In genomic region chr19:55115446-55116065, GRCh38 we compare ENCODE assay signal across 8 cellular contexts. TPM values are rescaled to one million over a fixed set of nuclear protein-coding genes. Genes with fewer than 3 reads are reported as not detected.
A peak's percentile ranks its signal among the peaks of the same experiment; 100 is the strongest.
DNase-seq lines count a peak whose midpoint lies in the region; ATAC-seq and TF ChIP-seq lines count a peak whose summit lies in the region.

No MANE protein-coding gene starts in this region.

- H3K4me3 ChIP-seq in GM12875 (ENCODE audit: low read depth, low read length): peak overlapping the region; percentile 76
- peak overlapping the region; percentile 60 to 93 (median 80) for H3K4me3 ChIP-seq in fibroblast of lung (replicated peaks in 1 of 4; ENCODE audit: control extremely low read depth in 1 of 4, insufficient read depth in 1 of 4, low read depth in 3 of 4, low read length in 4 of 4)
- peak overlapping the region; percentile 92 for H3K4me3 ChIP-seq in skeletal muscle cell (ENCODE audit: low read depth, low read length)

- peaks cover 3% of the 10 kb centered on the region for H3K36me3 Mint-ChIP-seq in T-cell

- peaks cover 32 to 46% (median 41%) of the 10 kb centered on the region in 3 donors for H3K4me1 Mint-ChIP-seq in T-cell

- H3K27ac ChIP-seq in fibroblast of lung (ENCODE audit: insufficient read depth, low read length): peak overlapping the region; percentile 78

- no peaks in the 10 kb centered on the region for H3K9me3 ChIP-seq in fibroblast of lung (ENCODE audit: control insufficient read depth, insufficient read depth, low read depth, low read length)

- TF ChIP-seq CTCF in GM12875 (IDR thresholded peaks at IDR 0.05; ENCODE audit: borderline replicate concordance, insufficient read depth, low read depth, low read length): no peak
- no peak for TF ChIP-seq CTCF in fibroblast of lung (conservative IDR thresholded peaks at IDR 0.05 in 1 of 2, IDR thresholded peaks at IDR 0.05 in 1 of 2; ENCODE audit: low read depth in 1 of 2, low read length in 2 of 2)

- H3K9me3 Mint-ChIP-seq in T-cell: no peaks in the 10 kb centered on the region

- peaks cover 4% of the 10 kb centered on the region for H3K36me3 ChIP-seq in fibroblast of lung (ENCODE audit: control insufficient read depth, insufficient read depth, low read length)

- peak overlapping the region; percentile 82 to 96 (median 92) for H3K4me3 Mint-ChIP-seq in T-cell

- CTCF ChIA-PET in T-cell (lab: Charles Lee): no interaction called here

- H4K20me1 ChIP-seq in fibroblast of lung (ENCODE audit: control insufficient read depth, extremely low read depth, insufficient read depth, low read length): no peaks in the 10 kb centered on the region

- H3K27me3 ChIP-seq in fibroblast of lung (ENCODE audit: control insufficient read depth, insufficient read depth, low read length): no peaks in the 10 kb centered on the region

- ATAC-seq in T-cell (replicated peaks in 1 of 4): no peak
- ATAC-seq in GM21360 (IDR thresholded peaks at IDR 0.05; ENCODE audit: unreplicated experiment): no peak
- no peak for ATAC-seq in HG03442 (IDR thresholded peaks at IDR 0.05; ENCODE audit: unreplicated experiment)
- no peak for ATAC-seq in HG02678 (IDR thresholded peaks at IDR 0.05; ENCODE audit: unreplicated experiment)

- no peaks in the 10 kb centered on the region for H3K27me3 Mint-ChIP-seq in T-cell

- peaks cover 56% of the 10 kb centered on the region for H3K79me2 ChIP-seq in fibroblast of lung (ENCODE audit: control insufficient read depth, insufficient read depth, low read length)

- H3K4me1 ChIP-seq in fibroblast of lung (ENCODE audit: control insufficient read depth, extremely low read depth, insufficient read depth, low read length): peaks cover 19% of the 10 kb centered on the region

- DNase-seq in T-cell (no peak), fibroblast of lung (ENCODE audit: low read depth in 2 of 2) (peak in 1 of 2 donors; percentile 49), skeletal muscle cell (ENCODE audit: low read depth) (no peak), NCI-H1092 (lab: John Stamatoyannopoulos, UW) (no peak)

- no peak overlapping the region for H2AFZ ChIP-seq in fibroblast of lung (ENCODE audit: low read length)

- peak overlapping the region; percentile 94 for H3K4me2 ChIP-seq in fibroblast of lung (ENCODE audit: extremely low read depth, insufficient read depth, low read length)

- H3K9ac ChIP-seq in fibroblast of lung (ENCODE audit: insufficient read depth, low read length): peak overlapping the region; percentile 91

- peak overlapping the region; percentile 88 to 91 for H3K27ac Mint-ChIP-seq in T-cell

- POLR2A ChIA-PET in T-cell (lab: Charles Lee): interaction anchor here in 1 of 2 donors (0.6 kb wide), 1 partner anchor 208 kb away, joined by 4 read pairs; no protein-coding TSS in a partner anchor

RNA-seq across cellular contexts. Expression of gene PPP1R12C, which starts 1.9 kb away (rescaled TPM):
- 100 to 1,000 TPM; 129 to 197 (median 173) TPM for total RNA-seq in T-cell
- 25.2 and 32.9 TPM in 2 replicates for total RNA-seq in fibroblast of lung
- polyA plus RNA-seq in fibroblast of lung: 26.0 and 27.6 TPM in 2 replicates
- 58.8 and 65.4 TPM in 2 replicates for polyA plus RNA-seq in fibroblast of lung (2012)
- 27.4 and 31.8 TPM in 2 replicates for polyA minus RNA-seq in fibroblast of lung (ENCODE audit: low replicate concordance)

RNA-seq across cellular contexts. Expression of gene TNNT1, which starts 33.5 kb away (rescaled TPM):
- total RNA-seq in T-cell: under 1 TPM in 2 of 5 donors, not detected in 3; 0.36 to 0.76 TPM
- 7.4 and 10.4 TPM in 2 replicates for total RNA-seq in fibroblast of lung
- polyA plus RNA-seq in fibroblast of lung: 1.4 and 1.7 TPM in 2 replicates
- polyA plus RNA-seq in fibroblast of lung (2012): 3.3 and 3.9 TPM in 2 replicates
- polyA minus RNA-seq in fibroblast of lung (ENCODE audit: low replicate concordance): not detected in 2 replicates

RNA-seq across cellular contexts. Expression of gene EPS8L1, which starts 39.9 kb away (rescaled TPM):
- total RNA-seq in T-cell (1 to 10 TPM; 1.1 to 3.5 (median 2.0) TPM), fibroblast of lung (0.17 and 0.51 TPM in 2 replicates)
- polyA plus RNA-seq in fibroblast of lung: 1.9 and 2.2 TPM in 2 replicates
- 3.4 and 3.9 TPM in 2 replicates for polyA plus RNA-seq in fibroblast of lung (2012)
- 0.79 and 1.3 TPM in 2 replicates for polyA minus RNA-seq in fibroblast of lung (ENCODE audit: low replicate concordance)

RNA-seq across cellular contexts. Expression of gene TNNI3, which starts 42.0 kb away (rescaled TPM):
- total RNA-seq in T-cell (not detected), fibroblast of lung (not detected in 2 replicates)
- polyA plus RNA-seq in fibroblast of lung: not detected in 2 replicates
- not detected in 2 replicates for polyA plus RNA-seq in fibroblast of lung (2012)
- polyA minus RNA-seq in fibroblast of lung (ENCODE audit: low replicate concordance): not detected in 2 replicates

RNA-seq across cellular contexts. Expression of gene DNAAF3, which starts 50.9 kb away (rescaled TPM):
- not detected for total RNA-seq in T-cell
- total RNA-seq in fibroblast of lung: under 0.01 and 0.17 TPM in 2 replicates
- polyA plus RNA-seq in fibroblast of lung: 0.16 and 0.18 TPM in 2 replicates
- polyA plus RNA-seq in fibroblast of lung (2012): 0.33 and 0.35 TPM in 2 replicates
- polyA minus RNA-seq in fibroblast of lung (ENCODE audit: low replicate concordance): not detected in 2 replicates
